ENCODE assay signal across 1 cellular context in genomic region chr6:36725581-36725980, GRCh38.
TF ChIP-seq lines count a peak whose summit lies in the region.

No MANE protein-coding gene starts in this region.

TF ChIP-seq in K562, 482 proteins besides CTCF, POLR2A, EP300 and RAD21:
- TF ChIP-seq NCOA4 (IDR thresholded peaks at IDR 0.05; ENCODE audit: partially characterized antibody): no peak
- no peak for TF ChIP-seq ARHGAP35 (IDR thresholded peaks at IDR 0.05; ENCODE audit: partially characterized antibody)
- no peak for TF ChIP-seq MEIS2 (IDR thresholded peaks at IDR 0.05; ENCODE audit: partially characterized antibody)
- peak; percentile 15 for TF ChIP-seq ZFP36 (IDR thresholded peaks at IDR 0.05; ENCODE audit: low read depth, low read length, partially characterized antibody)
- TF ChIP-seq NR4A1 (CRISPR knock-in tag; IDR thresholded peaks at IDR 0.05): no peak
- TF ChIP-seq NR4A1 (tag; IDR thresholded peaks at IDR 0.05): no peak
- no peak for TF ChIP-seq CHD4 (IDR thresholded peaks at IDR 0.05; ENCODE audit: insufficient read depth, insufficient replicate concordance, low read depth, low read length, poor library complexity, severe bottlenecking)
TF ChIP-seq in K562: peak in this region for 1.
